Comparison of ENCODE assay signal across 12 cellular contexts in genomic region chr15:57923311-57923710, GRCh38.
DNase-seq lines count a peak whose midpoint lies in the region; ATAC-seq and TF ChIP-seq lines count a peak whose summit lies in the region.
"Had no signal": no experiment of that assay in that cellular context is flagged by ENCODE, and none has a peak within 500 bp of the region (broad histone marks: within the 10 kb centered on the region; RNA-seq: fewer than 3 reads in every experiment).

No MANE protein-coding gene starts in this region.

- intact Hi-C loops in CD4-positive, alpha-beta memory T cell (cut with micrococcal nuclease): no loop called here

- TF ChIP-seq EP300 in gastroesophageal sphincter (IDR thresholded peaks at IDR 0.05): no peak

- H3K9me3 ChIP-seq in adipocyte (ENCODE audit: control insufficient read depth, low read length) (no peaks in the 10 kb centered on the region), gastroesophageal sphincter (no peaks in the 10 kb centered on the region), mucosa of rectum (ENCODE audit: control insufficient read depth in 2 of 2, low read length in 2 of 2) (no peaks in the 10 kb centered on the region), thoracic aorta (no peaks in the 10 kb centered on the region)
- H3K9me3 ChIP-seq in CD4-positive, alpha-beta memory T cell (ENCODE audit: control insufficient read depth in 1 of 2, low read length in 2 of 2): no peaks in the 10 kb centered on the region

- H3K9ac ChIP-seq in adipocyte (ENCODE audit: low read length): peak overlapping the region; percentile 45
- no peak overlapping the region for H3K9ac ChIP-seq in mucosa of rectum (ENCODE audit: low read depth in 1 of 2, low read length in 2 of 2)

- H3K4me1 Mint-ChIP-seq in CD4-positive, alpha-beta memory T cell: no peaks in the 10 kb centered on the region
- H3K4me1 Mint-ChIP-seq: CD8-positive, alpha-beta memory T cell had no signal

- H3K9me3 Mint-ChIP-seq in CD4-positive, alpha-beta memory T cell: peaks cover 0 to 7% (median 0%) of the 10 kb centered on the region in 8 donors
- H3K9me3 Mint-ChIP-seq: activated T-helper 2 cell treated with anti-CD3 and anti-CD28 coated beads, Interferon-gamma antibody, Interleukin-2, Interleukin-4, amounts not matched to agents 10 μg/mL and 5 μg/mL and 100 μg/mL, durations not matched to agents 14 hours and 24 hours and 36 hours had no signal

- peak; percentile 65 for DNase-seq in adipocyte (ENCODE audit: low read depth)
- no peak for DNase-seq in thoracic aorta (ENCODE audit: low spot score)
- DNase-seq in DMS153 treated with DMSO at 0.1 percent for 48 hours (lab: John Stamatoyannopoulos, UW; ENCODE audit: unreplicated experiment): no peak
- DNase-seq in amniotic stem cell (lab: John Stamatoyannopoulos, UW): no peak
- no peak for DNase-seq in CD4-positive, alpha-beta memory T cell
- DNase-seq in iPS-NIHi7 (ENCODE audit: extremely low spot score): no peak
- DNase-seq: CD8-positive, alpha-beta memory T cell; NCI-H1092; NCI-H524 had no signal

- WGBS in gastroesophageal sphincter (ENCODE audit: low coverage in 1 of 2), 2 donors: 8 to 20% methylated on average over 1 of the region's 1 CpG

- ATAC-seq in gastroesophageal sphincter (peak; percentile 84), thoracic aorta (ENCODE audit: insufficient number of reproducible peaks, low FRiP score, low read depth) (peak; percentile 38)

- POLR2A ChIA-PET in CD4-positive, alpha-beta memory T cell (lab: Charles Lee; ENCODE audit: partially characterized antibody): no interaction called here

- H3K27me3 Mint-ChIP-seq in CD4-positive, alpha-beta memory T cell: peaks cover 2 to 11% of the 10 kb centered on the region in 2 donors

- no peak overlapping the region for H3K27ac Mint-ChIP-seq in CD4-positive, alpha-beta memory T cell
- H3K27ac Mint-ChIP-seq: activated T-helper 2 cell treated with anti-CD3 and anti-CD28 coated beads, Interferon-gamma antibody, Interleukin-2, Interleukin-4, amounts not matched to agents 10 μg/mL and 5 μg/mL and 100 μg/mL, durations not matched to agents 14 hours and 24 hours and 36 hours; CD8-positive, alpha-beta memory T cell had no signal

- no peak for TF ChIP-seq POLR2A in gastroesophageal sphincter (IDR thresholded peaks at IDR 0.05)

- H3K27ac ChIP-seq in gastroesophageal sphincter: peak overlapping the region in 3 of 4 donors; percentile 47 to 67 (median 62)
- peak overlapping the region; percentile 19 to 61 for H3K27ac ChIP-seq in mucosa of rectum (ENCODE audit: low read depth in 2 of 2, low read length in 2 of 2)
- peak overlapping the region; percentile 51 to 55 for H3K27ac ChIP-seq in thoracic aorta
- no peak overlapping the region for H3K27ac ChIP-seq in CD4-positive, alpha-beta memory T cell (ENCODE audit: low read depth, low read length)

- H3K36me3 Mint-ChIP-seq in CD4-positive, alpha-beta memory T cell: no peaks in the 10 kb centered on the region
- H3K36me3 Mint-ChIP-seq: CD8-positive, alpha-beta memory T cell had no signal

- H3K36me3 ChIP-seq in adipocyte (ENCODE audit: control insufficient read depth, insufficient read depth, low read length, severe bottlenecking) (no peaks in the 10 kb centered on the region), gastroesophageal sphincter (no peaks in the 10 kb centered on the region), mucosa of rectum (ENCODE audit: control insufficient read depth in 2 of 2, insufficient read depth in 2 of 2, low read length in 2 of 2) (no peaks in the 10 kb centered on the region), thoracic aorta (no peaks in the 10 kb centered on the region)
- H3K36me3 ChIP-seq in CD4-positive, alpha-beta memory T cell (ENCODE audit: insufficient read depth, low read length): no peaks in the 10 kb centered on the region

- H3K27me3 ChIP-seq in adipocyte (replicated peaks; ENCODE audit: control insufficient read depth, insufficient read depth, low read length): peaks cover 9% of the 10 kb centered on the region
- peaks cover 3% of the 10 kb centered on the region for H3K27me3 ChIP-seq in gastroesophageal sphincter
- peaks cover 0 to 2% of the 10 kb centered on the region in 2 donors for H3K27me3 ChIP-seq in mucosa of rectum (ENCODE audit: control insufficient read depth in 2 of 2, insufficient read depth in 2 of 2, low read length in 2 of 2)
- no peaks in the 10 kb centered on the region for H3K27me3 ChIP-seq in thoracic aorta (replicated peaks; ENCODE audit: insufficient read depth)
- H3K27me3 ChIP-seq in CD4-positive, alpha-beta memory T cell (ENCODE audit: insufficient read depth, low read length): no peaks in the 10 kb centered on the region

- CTCF ChIA-PET in CD4-positive, alpha-beta memory T cell (lab: Charles Lee; ENCODE audit: partially characterized antibody): no interaction called here

- no peak for TF ChIP-seq CTCF in gastroesophageal sphincter (IDR thresholded peaks at IDR 0.05)
- no peak for TF ChIP-seq CTCF in thoracic aorta (IDR thresholded peaks at IDR 0.05)

- H3K4me3 ChIP-seq in adipocyte (ENCODE audit: low read length) (peak overlapping the region; percentile 27), gastroesophageal sphincter (no peak overlapping the region), mucosa of rectum (ENCODE audit: low read length in 2 of 2) (peak overlapping the region in 1 of 2 donors; percentile 10), thoracic aorta (peak overlapping the region; percentile 28)
- H3K4me3 ChIP-seq in CD4-positive, alpha-beta memory T cell (ENCODE audit: low read length in 2 of 2): no peak overlapping the region

- H3K4me1 ChIP-seq in adipocyte (ENCODE audit: control insufficient read depth, insufficient read depth, low read length): peaks cover 51% of the 10 kb centered on the region
- H3K4me1 ChIP-seq in gastroesophageal sphincter: peaks cover 4 to 37% (median 13%) of the 10 kb centered on the region in 3 donors
- H3K4me1 ChIP-seq in mucosa of rectum (ENCODE audit: control insufficient read depth in 2 of 2, insufficient read depth in 2 of 2, low read length in 2 of 2): peaks cover 18 to 41% of the 10 kb centered on the region in 2 donors
- peaks cover 18 to 24% of the 10 kb centered on the region in 2 donors for H3K4me1 ChIP-seq in thoracic aorta (ENCODE audit: control insufficient read depth in 1 of 2, low read depth in 2 of 2)
- H3K4me1 ChIP-seq in CD4-positive, alpha-beta memory T cell (ENCODE audit: insufficient read depth, low read length): no peaks in the 10 kb centered on the region

- H3K4me3 Mint-ChIP-seq in CD4-positive, alpha-beta memory T cell: no peak overlapping the region
- H3K4me3 Mint-ChIP-seq: CD8-positive, alpha-beta memory T cell had no signal

Comparison
In these comparisons a context has a peak if more than half of its experiments do, and no peak if none do; other contexts are left out.
1. H3K4me3 ChIP-seq: peak in adipocyte (single experiment) and thoracic aorta (single experiment); none in gastroesophageal sphincter (0 of 2) and CD4-positive, alpha-beta memory T cell (0 of 2).